Comparison of ENCODE assay signal across 22 cellular contexts in the genomic region with DNA sequence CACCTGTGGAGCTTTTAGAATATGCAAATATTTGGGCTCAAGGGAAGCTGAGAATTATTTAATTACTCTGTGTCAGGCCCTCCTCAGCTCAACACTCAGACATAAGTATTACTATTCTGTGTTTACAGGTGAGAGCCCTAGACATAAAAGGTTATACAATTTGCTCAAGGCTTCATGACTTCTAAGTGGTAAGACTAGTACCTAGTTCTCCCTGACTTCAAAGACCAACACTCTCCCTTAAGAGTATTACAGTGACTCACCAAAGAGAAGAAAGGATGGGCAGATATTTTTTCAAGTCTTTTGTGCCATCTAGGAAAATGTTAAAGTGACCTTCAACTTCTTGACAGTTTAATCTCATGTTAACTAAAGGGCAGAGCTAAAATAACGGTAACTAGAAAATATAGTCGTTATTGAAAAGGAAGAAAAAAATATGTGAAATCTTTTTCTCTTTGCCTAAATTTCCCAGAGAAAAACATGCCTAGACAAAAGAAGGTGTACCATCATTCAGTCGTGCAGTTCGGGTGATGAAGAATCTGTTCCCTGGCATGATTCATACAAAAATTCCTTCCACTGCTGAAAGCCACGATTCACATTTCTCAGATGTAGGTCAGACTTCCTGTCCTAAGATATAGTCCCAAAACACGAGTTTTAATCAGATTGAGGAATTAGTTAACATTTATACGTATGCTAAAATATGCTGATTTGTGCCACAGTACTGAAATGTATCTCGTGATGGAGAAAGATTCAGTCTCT.
DNase-seq lines count a peak whose midpoint lies in the region; ATAC-seq and TF ChIP-seq lines count a peak whose summit lies in the region.
"Had no signal": no experiment of that assay in that cellular context is flagged by ENCODE, and none has a peak within 500 bp of the region (broad histone marks: within the 10 kb centered on the region; RNA-seq: fewer than 3 reads in every experiment).

No MANE protein-coding gene starts in this region.

- H2AFZ ChIP-seq in PC-3 (ENCODE audit: low read length) = no peak overlapping the region
- H2AFZ ChIP-seq in PC-9 = no peak overlapping the region

- no peaks in the 10 kb centered on the region for H4K20me1 ChIP-seq in PC-3 (ENCODE audit: low read length)
- H4K20me1 ChIP-seq in PC-9 (ENCODE audit: insufficient read depth) = no peaks in the 10 kb centered on the region

- H3K27ac ChIP-seq in PC-3 (ENCODE audit: low read length) (no peak overlapping the region), upper lobe of right lung (no peak overlapping the region), PC-9 (no peak overlapping the region)
- H3K27ac ChIP-seq: esophagus muscularis mucosa, tibial artery had no signal

- H3K4me1 Mint-ChIP-seq in chondrocyte (ENCODE audit: low read depth) = no peaks in the 10 kb centered on the region
- H3K4me1 Mint-ChIP-seq: B cell had no signal

- H3K27ac Mint-ChIP-seq in chondrocyte (ENCODE audit: unreplicated experiment) = no peak overlapping the region
- H3K27ac Mint-ChIP-seq: B cell; stimulated activated naive CD8-positive, alpha-beta T cell treated with anti-CD3 and anti-CD28 coated beads, Interleukin-15, Interleukin-2, amounts not matched to agents 100 ng/mL and 50 ng/mL, for 24 hours; T-helper 1 cell treated with Interleukin-12 subunit alpha and Interleukin-12 subunit beta and Interleukin-4 antibody, amounts not matched to agents 30 μg/mL and 1 μg/mL, for 36 hours had no signal

- POLR2A ChIA-PET in PC-3 (lab: Charles Lee; ENCODE audit: unreplicated experiment) = no interaction called here
- POLR2A ChIA-PET in PC-9 (lab: Charles Lee; ENCODE audit: unreplicated experiment) = no interaction called here

- H3K36me3 ChIP-seq in PC-3 (ENCODE audit: low read depth, low read length) (no peaks in the 10 kb centered on the region), upper lobe of right lung (no peaks in the 10 kb centered on the region), PC-9 (ENCODE audit: low read depth) (no peaks in the 10 kb centered on the region)
- H3K36me3 ChIP-seq: esophagus muscularis mucosa, tibial artery had no signal

- TF ChIP-seq CTCF in PC-3 (conservative IDR thresholded peaks at IDR 0.05; ENCODE audit: low read depth, low read length) (no peak), fibroblast of mammary gland (conservative IDR thresholded peaks at IDR 0.05; ENCODE audit: control insufficient read depth, insufficient read depth, low read depth, low read length) (no peak), upper lobe of right lung (IDR thresholded peaks at IDR 0.05) (no peak), chondrocyte (IDR thresholded peaks at IDR 0.05) (no peak), PC-9 (conservative IDR thresholded peaks at IDR 0.05) (no peak)

- H3K27me3 Mint-ChIP-seq in chondrocyte (ENCODE audit: low read depth) = no peaks in the 10 kb centered on the region
- H3K27me3 Mint-ChIP-seq: B cell; stimulated activated naive CD8-positive, alpha-beta T cell treated with anti-CD3 and anti-CD28 coated beads, Interleukin-15, Interleukin-2, amounts not matched to agents 100 ng/mL and 50 ng/mL, for 24 hours had no signal

- H3K9me3 ChIP-seq in PC-3 (ENCODE audit: low read length) = no peaks in the 10 kb centered on the region
- H3K9me3 ChIP-seq in upper lobe of right lung = no peaks in the 10 kb centered on the region
- H3K9me3 ChIP-seq in PC-9 (ENCODE audit: insufficient read depth, low read depth) = no peaks in the 10 kb centered on the region
- H3K9me3 ChIP-seq: esophagus muscularis mucosa, tibial artery had no signal

- ATAC-seq in PC-3 = no peak
- peak; percentile 79 for ATAC-seq in upper lobe of right lung
- ATAC-seq: HepG2 had no signal

- CTCF ChIA-PET in PC-3 (lab: Charles Lee) = no interaction called here
- CTCF ChIA-PET in PC-9 (lab: Charles Lee) = no interaction called here

- H3K4me3 Mint-ChIP-seq in chondrocyte (ENCODE audit: unreplicated experiment) = no peak overlapping the region
- H3K4me3 Mint-ChIP-seq: B cell; neural crest cell; stimulated activated naive CD8-positive, alpha-beta T cell treated with anti-CD3 and anti-CD28 coated beads, Interleukin-15, Interleukin-2, amounts not matched to agents 100 ng/mL and 50 ng/mL, for 24 hours; T-helper 1 cell treated with Interleukin-12 subunit alpha and Interleukin-12 subunit beta and Interleukin-4 antibody, amounts not matched to agents 30 μg/mL and 1 μg/mL, for 36 hours had no signal

- H3K9me3 Mint-ChIP-seq in chondrocyte (ENCODE audit: low read depth) = peaks cover 14% of the 10 kb centered on the region
- H3K9me3 Mint-ChIP-seq: neural crest cell had no signal

- H3K9me2 ChIP-seq in PC-3 (replicated peaks; ENCODE audit: low read length) (no peaks in the 10 kb centered on the region), PC-9 (ENCODE audit: insufficient read depth) (no peaks in the 10 kb centered on the region)

- DNase-seq in GM04503 (ENCODE audit: low read depth) = peak; percentile 10
- peak; percentile 25 for DNase-seq in PC-3
- DNase-seq in fibroblast of mammary gland (ENCODE audit: low read depth) = peak; percentile 14
- no peak for DNase-seq in upper lobe of right lung
- no peak for DNase-seq in activated CD4-positive, alpha-beta T cell treated with anti-CD3 and anti-CD28 coated beads for 48 hours
- no peak for DNase-seq in chondrocyte (ENCODE audit: low spot score)
- no peak for DNase-seq in PC-9
- DNase-seq: activated CD4-positive, alpha-beta T cell treated with anti-CD3 and anti-CD28 coated beads, Interleukin-2, amount 50 U/mL, for 48 hours; activated effector memory CD4-positive, alpha-beta T cell treated with anti-CD3 and anti-CD28 coated beads, Interleukin-2, amount 50 U/mL, for 16 hours; effector CD4-positive, alpha-beta T cell; NCI-H146; NCI-H82; OCI-M1; posterior cingulate gyrus; stimulated activated CD4-positive, alpha-beta T cell treated with anti-CD3 and anti-CD28 coated beads, Interleukin-1b, Interleukin-23, amount 100 ng/mL, for 48 hours; tibial artery had no signal

- H3K4me3 ChIP-seq in PC-3 (ENCODE audit: low read length) = no peak overlapping the region
- H3K4me3 ChIP-seq in fibroblast of mammary gland (ENCODE audit: control insufficient read depth, low read depth, low read length) = no peak overlapping the region
- H3K4me3 ChIP-seq in upper lobe of right lung = no peak overlapping the region
- no peak overlapping the region for H3K4me3 ChIP-seq in PC-9
- H3K4me3 ChIP-seq: esophagus muscularis mucosa, tibial artery had no signal

- H3K79me2 ChIP-seq in PC-3 (ENCODE audit: low read length) = no peaks in the 10 kb centered on the region
- H3K79me2 ChIP-seq in PC-9 (ENCODE audit: low read depth) = no peaks in the 10 kb centered on the region

- H3F3A ChIP-seq in PC-3 (ENCODE audit: low read length, unreplicated experiment) = no peaks in the 10 kb centered on the region
- H3F3A ChIP-seq in PC-9 (ENCODE audit: insufficient read depth, low read depth) = no peaks in the 10 kb centered on the region

- BruUV-seq in PC-3 (replicated peaks; lab: Mats Ljungman, UMichigan) = no TSS peak
- no TSS peak for BruUV-seq in PC-9 (replicated peaks; lab: Mats Ljungman, UMichigan)

- H3K4me1 ChIP-seq in PC-3 (ENCODE audit: insufficient read depth, low read length) (no peaks in the 10 kb centered on the region), upper lobe of right lung (no peaks in the 10 kb centered on the region), PC-9 (replicated peaks; ENCODE audit: insufficient read depth) (no peaks in the 10 kb centered on the region)
- H3K4me1 ChIP-seq: esophagus muscularis mucosa, tibial artery had no signal

- H3K27me3 ChIP-seq in PC-3 (ENCODE audit: low read length) (no peaks in the 10 kb centered on the region), upper lobe of right lung (peaks cover 4% of the 10 kb centered on the region), PC-9 (ENCODE audit: insufficient read depth, low read depth) (no peaks in the 10 kb centered on the region)
- H3K27me3 ChIP-seq: esophagus muscularis mucosa, tibial artery had no signal

- intact Hi-C loops in PC-3 (cut with micrococcal nuclease) (no loop called here), upper lobe of right lung (cut with DNase I) (no loop called here), PC-9 (cut with micrococcal nuclease; ENCODE audit: unreplicated experiment) (no loop called here)

- H3K9ac ChIP-seq in PC-3 (ENCODE audit: low read length) = no peak overlapping the region

- no peaks in the 10 kb centered on the region for H3K36me3 Mint-ChIP-seq in chondrocyte (ENCODE audit: low read depth)

- H3K4me2 ChIP-seq in PC-3 (ENCODE audit: low read length) = no peak overlapping the region
- no peak overlapping the region for H3K4me2 ChIP-seq in PC-9

Comparison
In these comparisons a context has a peak if more than half of its experiments do, and no peak if none do; other contexts are left out.
1. DNase-seq: peak in GM04503 (single experiment), PC-3 (single experiment) and fibroblast of mammary gland (single experiment); none in upper lobe of right lung (single experiment), activated CD4-positive, alpha-beta T cell treated with anti-CD3 and anti-CD28 coated beads for 48 hours (single experiment), chondrocyte (single experiment) and PC-9 (0 of 2).